1 cellular context compared by ENCODE assay signal in the genomic region with DNA sequence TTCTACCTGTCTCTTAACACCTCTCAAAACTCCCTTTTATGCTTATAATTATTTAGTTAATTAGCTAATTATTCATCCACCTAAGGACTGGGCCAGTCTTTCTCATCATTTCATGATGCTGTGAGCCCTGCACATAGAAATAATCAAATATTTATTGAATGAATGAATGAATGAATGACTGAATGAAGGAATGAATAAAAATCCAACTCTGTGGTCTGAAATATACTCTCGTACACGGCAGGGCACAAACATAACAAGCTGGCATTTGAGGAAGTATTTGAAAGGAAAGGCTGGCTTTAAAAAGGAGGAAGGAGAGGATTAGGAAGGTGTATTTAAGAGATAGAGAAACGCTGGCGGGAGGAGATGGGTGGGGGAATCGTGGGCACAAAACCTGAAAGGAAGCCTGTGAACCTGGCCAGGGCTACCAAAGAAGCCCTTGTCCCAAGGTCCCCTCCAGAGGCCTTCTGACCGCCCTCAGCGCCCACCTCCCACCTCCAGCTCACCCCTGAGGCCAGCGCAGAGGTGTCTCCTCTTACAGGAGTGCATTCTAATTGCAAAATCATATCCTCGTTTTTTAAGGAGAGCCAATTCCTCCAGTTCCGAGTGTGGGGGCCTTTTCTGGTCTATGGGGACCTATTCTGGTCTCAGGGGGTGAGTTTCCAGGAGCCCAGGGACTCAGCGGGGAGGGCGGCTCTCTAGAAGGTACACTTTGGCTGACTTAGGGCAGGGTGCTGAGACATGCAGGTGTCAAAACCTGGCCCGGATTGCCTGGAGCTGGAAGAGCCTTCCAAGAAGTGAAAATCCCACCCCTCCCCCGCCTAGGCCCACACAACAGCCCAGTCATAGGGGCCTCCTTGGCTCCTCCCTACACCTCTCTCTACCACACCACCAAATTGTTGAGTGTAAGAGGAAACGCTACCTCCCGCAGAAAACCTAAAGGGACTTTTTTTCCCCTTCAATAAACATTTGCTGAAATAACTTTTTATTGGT.
TF ChIP-seq lines count a peak whose summit lies in the region.

No MANE protein-coding gene starts in this region.

TF ChIP-seq in HEK293, 187 proteins besides CTCF, POLR2A, EP300 and RAD21 (continued from another document):
- TF ChIP-seq ZBTB48 (tag by site-specific recombination; IDR thresholded peaks at IDR 0.05) (peak; percentile 72), SP3 (tag by site-specific recombination; IDR thresholded peaks at IDR 0.05) (peak; percentile 26; the same call in 1 of the 2 replicates), ZNF335 (tag by site-specific recombination; conservative IDR thresholded peaks at IDR 0.05) (peak; percentile 42; the same call in 1 of the 2 replicates), SCRT1 (tag by site-specific recombination; IDR thresholded peaks at IDR 0.05; ENCODE audit: borderline replicate concordance) (no peak), GLIS1 (tag by site-specific recombination; IDR thresholded peaks at IDR 0.05) (peak; percentile 24; the same call in 1 of the 2 replicates), ZNF513 (tag by site-specific recombination; IDR thresholded peaks at IDR 0.05) (0 out of 2 replicates have a peak, but pooled peaks have one; percentile 19)
- TF ChIP-seq, protein P1, sequence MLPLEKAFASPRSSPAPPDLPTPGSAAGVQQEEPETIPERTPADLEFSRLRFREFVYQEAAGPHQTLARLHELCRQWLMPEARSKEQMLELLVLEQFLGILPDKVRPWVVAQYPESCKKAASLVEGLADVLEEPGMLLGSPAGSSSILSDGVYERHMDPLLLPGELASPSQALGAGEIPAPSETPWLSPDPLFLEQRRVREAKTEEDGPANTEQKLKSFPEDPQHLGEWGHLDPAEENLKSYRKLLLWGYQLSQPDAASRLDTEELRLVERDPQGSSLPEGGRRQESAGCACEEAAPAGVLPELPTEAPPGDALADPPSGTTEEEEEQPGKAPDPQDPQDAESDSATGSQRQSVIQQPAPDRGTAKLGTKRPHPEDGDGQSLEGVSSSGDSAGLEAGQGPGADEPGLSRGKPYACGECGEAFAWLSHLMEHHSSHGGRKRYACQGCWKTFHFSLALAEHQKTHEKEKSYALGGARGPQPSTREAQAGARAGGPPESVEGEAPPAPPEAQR (tag by site-specific recombination; IDR thresholded peaks at IDR 0.05), result 0 out of 2 replicates have a peak, but pooled peaks have one; percentile 42
